In the genomic region with DNA sequence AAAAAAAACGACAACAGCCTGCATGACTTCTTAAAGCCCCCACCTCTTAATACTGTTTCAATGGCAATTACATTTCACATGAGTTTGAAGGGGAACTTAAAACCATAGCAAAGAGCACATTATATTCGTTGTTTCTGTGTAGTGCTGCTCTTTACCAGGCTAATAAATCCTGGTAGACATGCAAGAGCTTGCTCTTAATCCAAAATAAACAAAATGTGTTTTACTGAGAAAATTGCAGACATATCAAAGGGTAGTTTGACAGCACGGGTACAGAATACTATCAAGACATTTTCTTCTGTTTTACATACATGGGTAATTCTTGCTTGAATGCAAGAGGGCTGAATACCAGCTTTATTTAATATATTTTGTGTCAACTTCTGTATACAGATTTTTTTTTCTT, we compare ENCODE assay signal across 5 cellular contexts. TPM values are rescaled to one million over a fixed set of nuclear protein-coding genes. Genes with fewer than 3 reads are reported as not detected.
"Had no signal": no experiment of that assay in that cellular context is flagged by ENCODE, and none has a peak within 500 bp of the region (broad histone marks: within the 10 kb centered on the region; RNA-seq: fewer than 3 reads in every experiment).

No MANE protein-coding gene starts in this region.

RNA-seq across cellular contexts. Expression of gene GOLGA8R, which starts 24.3 kb away (rescaled TPM):
- total RNA-seq: ascending aorta had no signal

RNA-seq across cellular contexts. Expression of gene CHRFAM7A, which starts 45.0 kb away (rescaled TPM):
- total RNA-seq: activated naive CD4-positive, alpha-beta T cell treated with anti-CD3 and anti-CD28 coated beads for 36 hours; activated T-helper 1 cell treated with anti-CD3 and anti-CD28 coated beads, Interleukin-12 subunit alpha, Interleukin-12 subunit beta, Interleukin-2, Interleukin-4 antibody, amounts not matched to agents 30 ng/mL and 10 ng/mL and 1 ng/mL, durations not matched to agents 14 hours and 24 hours and 36 hours; activated T-helper 17 cell treated with anti-CD3 and anti-CD28 coated beads, Interleukin-2, amount 50 U/mL, for 72 hours; activated T-helper 2 cell treated with anti-CD3 and anti-CD28 coated beads, Interferon-gamma antibody, Interleukin-2, Interleukin-4, amounts not matched to agents 10 μg/mL and 5 μg/mL and 100 μg/mL, durations not matched to agents 14 hours and 24 hours and 36 hours had no signal
